ENCODE assay signal across 9 cellular contexts in the genomic region with DNA sequence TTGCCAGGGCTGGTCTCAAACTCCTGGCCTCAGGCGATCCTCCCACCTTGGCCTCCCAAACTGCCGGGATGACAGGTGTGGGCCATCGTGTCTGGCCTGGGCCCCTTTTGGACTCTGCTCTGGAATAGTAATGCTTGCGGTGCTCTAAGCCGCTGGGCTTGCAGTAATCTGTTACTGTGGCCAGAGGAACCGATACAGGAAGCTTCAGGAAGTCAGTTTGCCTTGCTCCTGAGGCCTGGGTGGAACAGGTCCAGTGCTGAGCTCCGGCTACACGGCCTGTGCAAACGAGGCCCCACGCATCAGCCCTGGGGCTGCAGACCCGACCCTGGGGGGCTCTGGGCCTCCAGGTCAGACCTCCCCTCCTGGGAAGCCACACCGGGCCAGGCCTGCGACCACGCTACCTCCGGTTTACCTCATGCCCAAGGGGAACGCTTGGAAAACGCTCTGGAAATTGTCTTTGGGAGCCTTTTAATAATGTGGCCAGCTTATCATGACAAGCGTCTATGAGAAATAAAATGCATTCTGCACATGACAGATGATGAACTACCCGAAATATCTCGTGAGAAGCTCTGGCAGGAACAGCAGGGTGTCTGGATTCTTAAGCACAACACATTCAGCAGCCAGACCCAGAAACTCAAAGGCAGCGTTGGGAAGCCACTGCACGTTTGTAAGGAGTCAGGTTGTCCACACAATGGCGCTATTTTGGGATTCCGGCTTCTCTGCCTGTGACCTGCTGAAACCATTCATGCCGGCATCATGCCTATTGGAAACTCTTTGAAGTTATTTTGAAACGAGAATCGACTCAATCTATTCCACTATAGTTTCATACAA. TPM values are rescaled to one million over a fixed set of nuclear protein-coding genes. Genes with fewer than 3 reads are reported as not detected.
DNase-seq lines count a peak whose midpoint lies in the region; TF ChIP-seq lines count a peak whose summit lies in the region.
"Had no signal": no experiment of that assay in that cellular context is flagged by ENCODE, and none has a peak within 500 bp of the region (broad histone marks: within the 10 kb centered on the region; RNA-seq: fewer than 3 reads in every experiment).

No MANE protein-coding gene starts in this region.

- no peaks in the 10 kb centered on the region for H3K9me3 ChIP-seq in muscle layer of colon (ENCODE audit: low read length)

- peak overlapping the region; percentile 75 for H3K27ac ChIP-seq in muscle layer of colon (ENCODE audit: low read depth, low read length)

- no peaks in the 10 kb centered on the region for H3K9me3 Mint-ChIP-seq in Calu3 (ENCODE audit: low read depth, unreplicated experiment)
- H3K9me3 Mint-ChIP-seq: activated naive CD4-positive, alpha-beta T cell treated with anti-CD3 and anti-CD28 coated beads, Interleukin-2, amount 50 U/mL, for 72 hours had no signal

- no peaks in the 10 kb centered on the region for H3K27me3 Mint-ChIP-seq in Calu3 (ENCODE audit: unreplicated experiment)

- peak overlapping the region; percentile 13 for H3K9ac ChIP-seq in muscle layer of colon (ENCODE audit: low read length)

- H3K4me3 ChIP-seq in NB4 (ENCODE audit: low read depth, low read length): no peak overlapping the region
- peak overlapping the region in 1 of 2 donors; percentile 52 for H3K4me3 ChIP-seq in muscle layer of colon (ENCODE audit: low read depth in 1 of 2, low read length in 2 of 2)

- DNase-seq in Calu3 (no peak), NB4 (ENCODE audit: low read depth) (no peak), dermis blood vessel endothelial cell (peak; percentile 54), NCI-H2227 (lab: John Stamatoyannopoulos, UW; ENCODE audit: unreplicated experiment) (no peak), HuH-7.5 (ENCODE audit: low spot score) (no peak), NCI-H146 treated with DMSO at 0.1 percent for 48 hours (lab: John Stamatoyannopoulos, UW; ENCODE audit: unreplicated experiment) (no peak)
- DNase-seq in activated CD4-positive, alpha-beta T cell treated with anti-CD3 and anti-CD28 coated beads for 1 hour: no peak

- peaks cover 76% of the 10 kb centered on the region for H3K36me3 Mint-ChIP-seq in Calu3 (ENCODE audit: insufficient read depth, unreplicated experiment)
- H3K36me3 Mint-ChIP-seq: activated naive CD4-positive, alpha-beta T cell treated with anti-CD3 and anti-CD28 coated beads, Interleukin-2, amount 50 U/mL, for 72 hours had no signal

- TF ChIP-seq POLR2A in NB4 (IDR thresholded peaks at IDR 0.05; ENCODE audit: extremely low read depth, insufficient read length): peak; percentile 15

- TF ChIP-seq CTCF in Calu3 (IDR thresholded peaks at IDR 0.05; ENCODE audit: unreplicated experiment): no peak
- no peak for TF ChIP-seq CTCF in NB4 (IDR thresholded peaks at IDR 0.05; ENCODE audit: low read depth, low read length)

- CTCF ChIA-PET in Calu3 (lab: Charles Lee): interaction anchor here (0.7 kb wide), 1 partner anchor 213 kb away, joined by 4 read pairs; no protein-coding TSS in a partner anchor

- H3K27me3 ChIP-seq in muscle layer of colon (ENCODE audit: control insufficient read depth in 1 of 2, insufficient read depth in 2 of 2, low read length in 2 of 2): no peaks in the 10 kb centered on the region

- peaks cover 30% of the 10 kb centered on the region for H3K4me1 ChIP-seq in muscle layer of colon (ENCODE audit: insufficient read depth, low read length)

- H3K4me1 Mint-ChIP-seq in Calu3 (ENCODE audit: low read depth, unreplicated experiment): peaks cover 7% of the 10 kb centered on the region

- H3K4me3 Mint-ChIP-seq in Calu3 (ENCODE audit: low read depth, unreplicated experiment): no peak overlapping the region

- intact Hi-C loops in Calu3 (cut with micrococcal nuclease; ENCODE audit: unreplicated experiment): no loop called here

- peak overlapping the region; percentile 56 for H3K27ac Mint-ChIP-seq in Calu3 (ENCODE audit: unreplicated experiment)

- peaks cover 26% of the 10 kb centered on the region for H3K36me3 ChIP-seq in muscle layer of colon (ENCODE audit: insufficient read depth, low read length)

- no TSS peak for BruUV-seq in Calu3 (replicated peaks; lab: Mats Ljungman, UMichigan)

RNA-seq across cellular contexts. Expression of gene ADAP1, which starts 10.1 kb away (rescaled TPM):
- total RNA-seq in Calu3 (2022): 173 and 220 TPM in 2 replicates
- 1.7 and 2.9 TPM in 2 replicates for total RNA-seq in dermis blood vessel endothelial cell

RNA-seq across cellular contexts. Expression of gene COX19, which starts 10.7 kb away (rescaled TPM):
- total RNA-seq in Calu3 (2022) (37.4 and 39.1 TPM in 2 replicates), dermis blood vessel endothelial cell (7.2 and 12.4 TPM in 2 replicates)

RNA-seq across cellular contexts. Expression of gene CYP2W1, which starts 18.4 kb away (rescaled TPM):
- 0.71 and 1.3 TPM in 2 replicates for total RNA-seq in Calu3 (2022)
- total RNA-seq in dermis blood vessel endothelial cell: not detected in 2 replicates
- total RNA-seq: activated naive CD4-positive, alpha-beta T cell treated with anti-CD3 and anti-CD28 coated beads, Interleukin-2, amount 50 U/mL, for 72 hours had no signal

Comparison
In these comparisons a context has a peak if more than half of its experiments do, and no peak if none do; other contexts are left out.
1. RNA of gene ADAP1, which starts 10.1 kb away (total RNA-seq): 173 to 220 TPM in Calu3; 1.7 to 2.9 TPM in dermis blood vessel endothelial cell; every median in the first group is over 10 times any median in the second.